ENCODE assay signal across 21 cellular contexts in the genomic region with DNA sequence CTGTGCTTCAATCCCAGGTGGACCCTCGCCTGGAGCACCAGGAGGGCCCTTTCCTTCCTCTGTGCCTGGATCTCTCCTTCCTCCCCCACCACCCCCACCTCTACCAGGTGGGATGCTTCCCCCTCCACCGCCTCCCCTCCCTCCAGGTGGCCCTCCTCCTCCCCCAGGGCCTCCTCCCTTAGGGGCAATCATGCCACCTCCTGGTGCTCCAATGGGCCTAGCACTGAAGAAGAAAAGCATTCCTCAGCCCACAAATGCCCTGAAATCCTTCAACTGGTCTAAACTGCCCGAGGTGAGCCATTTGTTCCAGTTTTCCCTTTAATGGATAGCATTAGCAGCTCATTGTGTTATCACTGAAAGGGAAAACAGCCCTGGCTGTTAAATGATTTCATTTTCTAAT.
DNase-seq lines count a peak whose midpoint lies in the region; ATAC-seq and TF ChIP-seq lines count a peak whose summit lies in the region.
"Had no signal": no experiment of that assay in that cellular context is flagged by ENCODE, and none has a peak within 500 bp of the region (broad histone marks: within the 10 kb centered on the region; RNA-seq: fewer than 3 reads in every experiment).

No MANE protein-coding gene starts in this region.

- no peaks in the 10 kb centered on the region for H3K36me3 ChIP-seq in GM23338 (ENCODE audit: insufficient read depth)
- peaks cover 14 to 23% of the 10 kb centered on the region in 2 donors for H3K36me3 ChIP-seq in ascending aorta

- no peak overlapping the region for H3K4me3 ChIP-seq in GM23338
- no peak overlapping the region for H3K4me3 ChIP-seq in ascending aorta
- H3K4me3 ChIP-seq: BLaER1, suprapubic skin had no signal

- H3F3A ChIP-seq in GM23338 (replicated peaks; ENCODE audit: low read depth) = no peaks in the 10 kb centered on the region

- no peaks in the 10 kb centered on the region for H3K27me3 Mint-ChIP-seq in GM23338 (ENCODE audit: insufficient read depth, low read depth, poor library complexity)
- H3K27me3 Mint-ChIP-seq: activated naive CD4-positive, alpha-beta T cell treated with anti-CD3 and anti-CD28 coated beads, Interleukin-2, amount 10 ng/mL, durations not matched to agents 7 days and 5 days had no signal

- peaks cover 13% of the 10 kb centered on the region for H3K36me3 Mint-ChIP-seq in GM23338 (ENCODE audit: low read depth)

- peak overlapping the region; percentile 53 for H3K4me2 ChIP-seq in GM23338
- H3K4me2 ChIP-seq: BLaER1, KMS-11 had no signal

- no peaks in the 10 kb centered on the region for H4K20me1 ChIP-seq in GM23338 (replicated peaks; ENCODE audit: insufficient read depth)
- H4K20me1 ChIP-seq: BLaER1 had no signal

- intact Hi-C loops in ascending aorta (cut with DNase I) = loop anchor here (10.0 kb wide), 1 partner anchor 56 kb away; no protein-coding TSS in a partner anchor

- DNase-seq in GM23338 (ENCODE audit: low spot score) = peak; percentile 52
- no peak for DNase-seq in ascending aorta (ENCODE audit: low spot score in 2 of 2)
- peak; percentile 57 for DNase-seq in renal cortical epithelial cell (ENCODE audit: low read depth)
- no peak for DNase-seq in SK-N-DZ (ENCODE audit: low spot score)
- no peak for DNase-seq in HPDE6-E6E7 (ENCODE audit: extremely low spot score)
- no peak for DNase-seq in H4 (ENCODE audit: low spot score)
- DNase-seq: activated naive CD4-positive, alpha-beta T cell treated with anti-CD3 and anti-CD28 coated beads, Interleukin-2, amount 10 ng/mL, durations not matched to agents 7 days and 5 days; central memory CD4-positive, alpha-beta T cell; dermis blood vessel endothelial cell; DND-41; NCI-H1436; NCI-H446 treated with DMSO at 0.1 percent for 48 hours; WERI-Rb-1 had no signal

- H3K9me3 ChIP-seq in ascending aorta = no peaks in the 10 kb centered on the region
- H3K9me3 ChIP-seq: BLaER1, suprapubic skin had no signal

- H3K9me3 Mint-ChIP-seq in GM23338 = no peaks in the 10 kb centered on the region
- H3K9me3 Mint-ChIP-seq: activated naive CD4-positive, alpha-beta T cell treated with anti-CD3 and anti-CD28 coated beads, Interleukin-2, amount 10 ng/mL, durations not matched to agents 7 days and 5 days; activated T-helper 1 cell treated with anti-CD3 and anti-CD28 coated beads, Interleukin-12 subunit alpha, Interleukin-12 subunit beta, Interleukin-2, Interleukin-4 antibody, amounts not matched to agents 30 ng/mL and 10 ng/mL and 1 ng/mL, durations not matched to agents 14 hours and 24 hours and 36 hours; nephron had no signal

- peaks cover 16% of the 10 kb centered on the region for H3K9me2 ChIP-seq in GM23338 (ENCODE audit: insufficient read depth)

- no peak overlapping the region for H2AFZ ChIP-seq in GM23338

- H3K27ac Mint-ChIP-seq in GM23338 = no peak overlapping the region
- H3K27ac Mint-ChIP-seq: activated naive CD4-positive, alpha-beta T cell treated with anti-CD3 and anti-CD28 coated beads, Interleukin-2, amount 10 ng/mL, durations not matched to agents 7 days and 5 days; activated T-helper 1 cell treated with anti-CD3 and anti-CD28 coated beads, Interleukin-12 subunit alpha, Interleukin-12 subunit beta, Interleukin-2, Interleukin-4 antibody, amounts not matched to agents 30 ng/mL and 10 ng/mL and 1 ng/mL, durations not matched to agents 14 hours and 24 hours and 36 hours had no signal

- H3K27me3 ChIP-seq in GM23338 (ENCODE audit: insufficient read depth) (no peaks in the 10 kb centered on the region), ascending aorta (no peaks in the 10 kb centered on the region), layer of hippocampus (ENCODE audit: control insufficient read depth, insufficient read depth, low read length) (no peaks in the 10 kb centered on the region)
- H3K27me3 ChIP-seq: BLaER1, suprapubic skin had no signal

- H3K4me3 Mint-ChIP-seq in GM23338 = no peak overlapping the region
- H3K4me3 Mint-ChIP-seq: activated naive CD4-positive, alpha-beta T cell treated with anti-CD3 and anti-CD28 coated beads, Interleukin-2, amount 10 ng/mL, durations not matched to agents 7 days and 5 days; activated T-helper 1 cell treated with anti-CD3 and anti-CD28 coated beads, Interleukin-12 subunit alpha, Interleukin-12 subunit beta, Interleukin-2, Interleukin-4 antibody, amounts not matched to agents 30 ng/mL and 10 ng/mL and 1 ng/mL, durations not matched to agents 14 hours and 24 hours and 36 hours; nephron had no signal

- peaks cover 40% of the 10 kb centered on the region for H3K4me1 Mint-ChIP-seq in GM23338
- H3K4me1 Mint-ChIP-seq: activated naive CD4-positive, alpha-beta T cell treated with anti-CD3 and anti-CD28 coated beads, Interleukin-2, amount 10 ng/mL, durations not matched to agents 7 days and 5 days had no signal

- H3K27ac ChIP-seq in GM23338 (ENCODE audit: low read depth) = peak overlapping the region; percentile 91
- H3K27ac ChIP-seq in ascending aorta = peak overlapping the region; percentile 71 to 83
- peak overlapping the region; percentile 8 for H3K27ac ChIP-seq in layer of hippocampus (ENCODE audit: low read depth, low read length)
- H3K27ac ChIP-seq: BLaER1, KMS-11, suprapubic skin, WERI-Rb-1 had no signal

- peak in 1 of 2 experiments; percentile 37; a peak in 2 of 4 replicates for TF ChIP-seq CTCF in GM23338 (conservative IDR thresholded peaks at IDR 0.05; ENCODE audit: low read depth in 2 of 2)
- no peak for TF ChIP-seq CTCF in ascending aorta (IDR thresholded peaks at IDR 0.05)

- H3K4me1 ChIP-seq in GM23338 (ENCODE audit: insufficient read depth) = peaks cover 58% of the 10 kb centered on the region
- H3K4me1 ChIP-seq in ascending aorta = peaks cover 0 to 23% of the 10 kb centered on the region in 2 donors
- H3K4me1 ChIP-seq: BLaER1 had no signal

- peak; percentile 79 for ATAC-seq in GM23338
- no peak for ATAC-seq in GM19328 (IDR thresholded peaks at IDR 0.05; ENCODE audit: unreplicated experiment)
- ATAC-seq: left colon had no signal

- no peaks in the 10 kb centered on the region for H3K79me2 ChIP-seq in GM23338 (replicated peaks; ENCODE audit: insufficient read depth)

TF ChIP-seq in GM23338, 12 proteins besides CTCF, POLR2A, EP300 and RAD21:
- TF ChIP-seq, protein P1, sequence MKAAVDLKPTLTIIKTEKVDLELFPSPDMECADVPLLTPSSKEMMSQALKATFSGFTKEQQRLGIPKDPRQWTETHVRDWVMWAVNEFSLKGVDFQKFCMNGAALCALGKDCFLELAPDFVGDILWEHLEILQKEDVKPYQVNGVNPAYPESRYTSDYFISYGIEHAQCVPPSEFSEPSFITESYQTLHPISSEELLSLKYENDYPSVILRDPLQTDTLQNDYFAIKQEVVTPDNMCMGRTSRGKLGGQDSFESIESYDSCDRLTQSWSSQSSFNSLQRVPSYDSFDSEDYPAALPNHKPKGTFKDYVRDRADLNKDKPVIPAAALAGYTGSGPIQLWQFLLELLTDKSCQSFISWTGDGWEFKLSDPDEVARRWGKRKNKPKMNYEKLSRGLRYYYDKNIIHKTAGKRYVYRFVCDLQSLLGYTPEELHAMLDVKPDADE (IDR thresholded peaks at IDR 0.05) = no peak
- TF ChIP-seq CREB1 (CRISPR knock-in tag; IDR thresholded peaks at IDR 0.05; ENCODE audit: low read depth) (no peak), JUNB (IDR thresholded peaks at IDR 0.05; ENCODE audit: unreplicated experiment) (no peak)

Comparison
In these comparisons a context has a peak if more than half of its experiments do, and no peak if none do; other contexts are left out.
1. DNase-seq: peak in GM23338 (single experiment) and renal cortical epithelial cell (single experiment); none in ascending aorta (0 of 2), SK-N-DZ (single experiment), HPDE6-E6E7 (single experiment) and H4 (single experiment).
2. H3K27ac ChIP-seq: peak in every context shown above with its lines; median percentile 91 in GM23338; 77 in ascending aorta; 8 in layer of hippocampus.